In the genomic region with DNA sequence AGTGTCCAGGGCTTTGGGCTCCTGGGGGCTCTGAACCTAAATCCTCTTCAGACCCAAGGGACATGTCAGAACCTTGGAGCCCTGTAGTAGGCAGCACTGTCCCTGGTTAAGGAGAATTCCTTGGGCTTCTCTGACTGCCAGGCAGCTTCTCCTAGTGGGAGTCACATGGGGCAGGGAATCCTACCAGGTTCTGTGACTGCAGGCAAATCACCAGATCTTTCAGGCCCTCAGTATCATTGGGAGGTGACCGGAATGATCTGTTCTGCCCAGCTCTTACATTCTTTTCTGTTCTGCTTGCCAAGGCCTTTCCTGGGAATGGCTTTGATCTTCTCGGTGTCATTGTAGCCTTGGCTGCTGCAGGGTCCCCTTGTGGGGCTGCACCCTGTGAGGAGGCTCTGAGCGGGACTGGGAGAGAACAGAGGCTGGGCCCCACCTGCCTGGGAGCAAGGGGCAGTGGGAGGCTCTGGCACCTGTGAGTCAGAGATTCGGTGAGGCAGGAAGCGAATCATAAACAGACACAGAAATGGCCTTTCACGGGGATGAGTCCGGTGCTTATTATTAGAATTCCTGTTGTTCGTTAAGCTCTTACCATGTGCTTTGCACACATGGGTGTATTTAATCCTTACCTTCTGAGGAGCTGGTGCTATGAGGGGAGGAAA, we compare ENCODE assay signal across 8 cellular contexts. TPM values are rescaled to one million over a fixed set of nuclear protein-coding genes. Genes with fewer than 3 reads are reported as not detected.
DNase-seq lines count a peak whose midpoint lies in the region; ATAC-seq and TF ChIP-seq lines count a peak whose summit lies in the region.

No MANE protein-coding gene starts in this region.

- H3K27me3 ChIP-seq in ascending aorta (no peaks in the 10 kb centered on the region), testis (no peaks in the 10 kb centered on the region)

- TF ChIP-seq CTCF in ascending aorta (IDR thresholded peaks at IDR 0.05), result peak in 1 of 3 experiments; percentile 19
- TF ChIP-seq CTCF in testis (IDR thresholded peaks at IDR 0.05), result peak in 2 of 3 experiments; percentile 8 to 35
- no peak for TF ChIP-seq CTCF in GM20000 (IDR thresholded peaks at IDR 0.05; ENCODE audit: extremely low read depth, missing control alignments)

- CTCF ChIA-PET in activated CD4-positive, alpha-beta T cell treated with anti-CD3 and anti-CD28 coated beads for 36 hours (lab: Charles Lee), result interaction anchor here (0.6 to 1.7 kb wide), 3 partner anchors 11 to 99 kb away, joined by 3 to 5 read pairs (median 3); no protein-coding TSS in a partner anchor

- peaks cover 14% of the 10 kb centered on the region for H3K36me3 Mint-ChIP-seq in activated CD4-positive, alpha-beta T cell treated with anti-CD3 and anti-CD28 coated beads for 36 hours (ENCODE audit: low read depth)

- H3K36me3 ChIP-seq in ascending aorta (peaks cover 33 to 36% of the 10 kb centered on the region in 2 donors), testis (ENCODE audit: low read depth, missing control alignments) (no peaks in the 10 kb centered on the region)

- no peaks in the 10 kb centered on the region for H3K27me3 Mint-ChIP-seq in activated CD4-positive, alpha-beta T cell treated with anti-CD3 and anti-CD28 coated beads for 36 hours

- H3K9me3 ChIP-seq in ascending aorta (no peaks in the 10 kb centered on the region), testis (no peaks in the 10 kb centered on the region)

- peak; percentile 42 for DNase-seq in activated CD4-positive, alpha-beta T cell treated with anti-CD3 and anti-CD28 coated beads for 36 hours
- no peak for DNase-seq in activated CD4-positive, alpha-beta T cell treated with anti-CD3 and anti-CD28 coated beads, Interleukin-2, amount 50 U/mL, for 4 hours
- DNase-seq in ascending aorta (ENCODE audit: low spot score in 2 of 2) (no peak), hepatic stellate cell (ENCODE audit: low spot score) (peak; percentile 62), testis (peak; percentile 74), GM20000 (ENCODE audit: low spot score) (no peak), OCI-M1 (lab: John Stamatoyannopoulos, UW) (no peak), NCI-H2227 treated with DMSO at 0.1 percent for 48 hours (lab: John Stamatoyannopoulos, UW) (no peak)

- H3K4me1 Mint-ChIP-seq in activated CD4-positive, alpha-beta T cell treated with anti-CD3 and anti-CD28 coated beads for 36 hours, result peaks cover 36% of the 10 kb centered on the region

- WGBS in testis, 2 donors, result 47 to 48% methylated on average over 8 of the region's 8 CpGs

- H3K4me3 Mint-ChIP-seq in activated CD4-positive, alpha-beta T cell treated with anti-CD3 and anti-CD28 coated beads for 36 hours, result no peak overlapping the region

- TF ChIP-seq POLR2A in testis (IDR thresholded peaks at IDR 0.05), result no peak

- intact Hi-C loops in activated CD4-positive, alpha-beta T cell treated with anti-CD3 and anti-CD28 coated beads for 36 hours (cut with DNase I, micrococcal nuclease), result no loop called here
- intact Hi-C loops in ascending aorta (cut with DNase I) (no loop called here), testis (cut with DNase I; ENCODE audit: low total_unique reads) (no loop called here)

- peak; percentile 67 for ATAC-seq in activated CD4-positive, alpha-beta T cell treated with anti-CD3 and anti-CD28 coated beads for 36 hours

- H3K27ac Mint-ChIP-seq in activated CD4-positive, alpha-beta T cell treated with anti-CD3 and anti-CD28 coated beads for 36 hours, result peak overlapping the region; percentile 85

- POLR2A ChIA-PET in activated CD4-positive, alpha-beta T cell treated with anti-CD3 and anti-CD28 coated beads for 36 hours (lab: Charles Lee), result interaction anchor here (0.6 kb wide), 1 partner anchor 124 kb away, joined by 3 read pairs; no protein-coding TSS in a partner anchor

- H3K4me1 ChIP-seq in ascending aorta (peaks cover 3 to 37% of the 10 kb centered on the region in 2 donors), testis (peaks cover 30% of the 10 kb centered on the region)

- H3K9me3 Mint-ChIP-seq in activated CD4-positive, alpha-beta T cell treated with anti-CD3 and anti-CD28 coated beads for 36 hours (ENCODE audit: low read depth), result no peaks in the 10 kb centered on the region

- no peak overlapping the region for H3K4me3 ChIP-seq in ascending aorta
- no peak overlapping the region for H3K4me3 ChIP-seq in testis

- H3K27ac ChIP-seq in ascending aorta, result peak overlapping the region; percentile 62 to 67
- H3K27ac ChIP-seq in testis, result peak overlapping the region; percentile 52 to 73

RNA-seq across cellular contexts. Expression of a gene that starts 14.1 kb away (rescaled TPM):
- 1 to 10 TPM; 4.9 to 6.0 TPM for total RNA-seq in activated CD4-positive, alpha-beta T cell treated with anti-CD3 and anti-CD28 coated beads for 36 hours
- total RNA-seq in ascending aorta, result 30.8 TPM
- total RNA-seq in testis, result 10 to 100 TPM; 25.9 to 28.2 TPM
- polyA plus RNA-seq in testis (ENCODE audit: insufficient read depth, low read depth, low replicate concordance), result 13.3 TPM

RNA-seq across cellular contexts. Expression of a gene that starts 59.6 kb away (rescaled TPM):
- 10 to 100 TPM; 77.1 to 84.8 TPM for total RNA-seq in activated CD4-positive, alpha-beta T cell treated with anti-CD3 and anti-CD28 coated beads for 36 hours
- total RNA-seq in ascending aorta (56.4 TPM), testis (100 to 1,000 TPM in 1 of 2 donors, 10 to 100 TPM in 1; 82.0 to 113 TPM)
- 154 TPM for polyA plus RNA-seq in testis (ENCODE audit: insufficient read depth, low read depth, low replicate concordance)

Comparison
In these comparisons a context has a peak if more than half of its experiments do, and no peak if none do; other contexts are left out.
1. DNase-seq: peak in activated CD4-positive, alpha-beta T cell treated with anti-CD3 and anti-CD28 coated beads for 36 hours (single experiment), hepatic stellate cell (single experiment) and testis (single experiment); none in activated CD4-positive, alpha-beta T cell treated with anti-CD3 and anti-CD28 coated beads, Interleukin-2, amount 50 U/mL, for 4 hours (0 of 2), ascending aorta (0 of 2), GM20000 (single experiment), OCI-M1 (single experiment) and NCI-H2227 treated with DMSO at 0.1 percent for 48 hours (single experiment).